ENCODE assay signal across 1 cellular context in genomic region chr13:26784704-26785639, GRCh38.
TF ChIP-seq lines count a peak whose summit lies in the region.

No MANE protein-coding gene starts in this region.

TF ChIP-seq in HepG2, 621 proteins besides CTCF, POLR2A, EP300 and RAD21 (continued from another document):
- TF ChIP-seq ZNF142 (CRISPR knock-in tag; IDR thresholded peaks at IDR 0.05) (no peak), ZNF260 (CRISPR knock-in tag; IDR thresholded peaks at IDR 0.05; ENCODE audit: borderline replicate concordance, low read depth) (no peak), IKZF1 (IDR thresholded peaks at IDR 0.05) (no peak), SOX6 (IDR thresholded peaks at IDR 0.05) (no peak), SOX6 (CRISPR knock-in tag; IDR thresholded peaks at IDR 0.05) (no peak), NKX3-1 (CRISPR knock-in tag; IDR thresholded peaks at IDR 0.05) (no peak), HOXA3 (CRISPR knock-in tag; IDR thresholded peaks at IDR 0.05) (no peak)
